Comparison of ENCODE assay signal across 12 cellular contexts in genomic region chr3:185702564-185703225, GRCh38.
DNase-seq lines count a peak whose midpoint lies in the region; TF ChIP-seq lines count a peak whose summit lies in the region.
"Had no signal": no experiment of that assay in that cellular context is flagged by ENCODE, and none has a peak within 500 bp of the region (broad histone marks: within the 10 kb centered on the region; RNA-seq: fewer than 3 reads in every experiment).

No MANE protein-coding gene starts in this region.

- H3K36me3 ChIP-seq in H7 (replicated peaks; ENCODE audit: control insufficient read depth, insufficient read depth, low read length), result no peaks in the 10 kb centered on the region
- H3K36me3 ChIP-seq in endocrine pancreas (ENCODE audit: control insufficient read depth, insufficient read depth, low read length), result no peaks in the 10 kb centered on the region
- no peaks in the 10 kb centered on the region for H3K36me3 ChIP-seq in neural progenitor cell

- no peak overlapping the region for H3K4me3 Mint-ChIP-seq in neural progenitor cell
- H3K4me3 Mint-ChIP-seq: activated naive CD4-positive, alpha-beta T cell treated with anti-CD3 and anti-CD28 coated beads, Interleukin-2, amount 50 U/mL, for 24 hours had no signal

- H3K27me3 Mint-ChIP-seq in neural progenitor cell (ENCODE audit: insufficient read depth, low read depth), result no peaks in the 10 kb centered on the region

- peak overlapping the region; percentile 9 for H3K27ac Mint-ChIP-seq in neural progenitor cell
- H3K27ac Mint-ChIP-seq: activated naive CD4-positive, alpha-beta T cell treated with anti-CD3 and anti-CD28 coated beads, Interleukin-2, amount 50 U/mL, for 24 hours had no signal

- H2AFZ ChIP-seq in neural progenitor cell (replicated peaks), result no peak overlapping the region

- H4K20me1 ChIP-seq in neural progenitor cell (ENCODE audit: low read depth), result peaks cover 88% of the 10 kb centered on the region

- DNase-seq in H7 (peak; percentile 50), NCI-H2227 treated with DMSO at 0.1 percent for 48 hours (lab: John Stamatoyannopoulos, UW) (peak; percentile 31), neural progenitor cell (ENCODE audit: low spot score) (no peak), NCI-H1048 (lab: John Stamatoyannopoulos, UW) (no peak), DMS114 treated with DMSO at 0.1 percent for 48 hours (lab: John Stamatoyannopoulos, UW; ENCODE audit: unreplicated experiment) (no peak), hippocampal formation (lab: John Stamatoyannopoulos, UW) (no peak)
- DNase-seq: activated CD4-positive, alpha-beta T cell treated with anti-CD3 and anti-CD28 coated beads, Interleukin-2, amount 50 U/mL, for 48 hours; DMS53; NCI-H446 treated with DMSO at 0.1 percent for 48 hours had no signal

- peaks cover 100% of the 10 kb centered on the region for H3K79me2 ChIP-seq in neural progenitor cell (ENCODE audit: low read depth)

- H3K27me3 ChIP-seq in H7 (ENCODE audit: control insufficient read depth, insufficient read depth, low read length) (no peaks in the 10 kb centered on the region), endocrine pancreas (ENCODE audit: control insufficient read depth, insufficient read depth, low read length) (no peaks in the 10 kb centered on the region), neural progenitor cell (no peaks in the 10 kb centered on the region)

- H3K27ac ChIP-seq in neural progenitor cell, result no peak overlapping the region
- H3K27ac ChIP-seq: coronary artery had no signal

- H3K9me3 ChIP-seq in endocrine pancreas (ENCODE audit: control insufficient read depth, low read length) (no peaks in the 10 kb centered on the region), neural progenitor cell (ENCODE audit: low read depth) (no peaks in the 10 kb centered on the region)

- H3K9ac ChIP-seq in endocrine pancreas (ENCODE audit: control insufficient read depth, insufficient read depth, low read length) (no peak overlapping the region), neural progenitor cell (no peak overlapping the region)

- H3K4me2 ChIP-seq in neural progenitor cell, result peak overlapping the region; percentile 15

- no peak for TF ChIP-seq CTCF in neural progenitor cell (IDR thresholded peaks at IDR 0.05)

- peaks cover 3% of the 10 kb centered on the region for H3F3A ChIP-seq in neural progenitor cell (ENCODE audit: low read depth)

- H3K36me3 Mint-ChIP-seq in neural progenitor cell, result peaks cover 8% of the 10 kb centered on the region
- H3K36me3 Mint-ChIP-seq: activated naive CD4-positive, alpha-beta T cell treated with anti-CD3 and anti-CD28 coated beads, Interleukin-2, amount 50 U/mL, for 24 hours had no signal

- H3K4me3 ChIP-seq in H7 (ENCODE audit: insufficient read depth, low read depth, low read length) (no peak overlapping the region), endocrine pancreas (ENCODE audit: control insufficient read depth, insufficient read depth, low read length) (peak overlapping the region; percentile 35), neural progenitor cell (no peak overlapping the region)
- H3K4me3 ChIP-seq: coronary artery had no signal

- H3K4me1 ChIP-seq in endocrine pancreas (ENCODE audit: control insufficient read depth, insufficient read depth, low read length), result no peaks in the 10 kb centered on the region
- peaks cover 19% of the 10 kb centered on the region for H3K4me1 ChIP-seq in neural progenitor cell

- peaks cover 44% of the 10 kb centered on the region for H3K4me1 Mint-ChIP-seq in neural progenitor cell
- H3K4me1 Mint-ChIP-seq: activated naive CD4-positive, alpha-beta T cell treated with anti-CD3 and anti-CD28 coated beads, Interleukin-2, amount 50 U/mL, for 24 hours had no signal

- H3K9me3 Mint-ChIP-seq in neural progenitor cell, result peaks cover 4% of the 10 kb centered on the region
- H3K9me3 Mint-ChIP-seq: activated naive CD4-positive, alpha-beta T cell treated with anti-CD3 and anti-CD28 coated beads, Interleukin-2, amount 50 U/mL, for 24 hours had no signal

Comparison
In these comparisons a context has a peak if more than half of its experiments do, and no peak if none do; other contexts are left out.
1. DNase-seq: peak in H7 (single experiment) and NCI-H2227 treated with DMSO at 0.1 percent for 48 hours (single experiment); none in neural progenitor cell (single experiment), NCI-H1048 (single experiment), DMS114 treated with DMSO at 0.1 percent for 48 hours (single experiment) and hippocampal formation (0 of 2).